In genomic region chr17:72846399-72846798, GRCh38 we compare ENCODE assay signal across 22 cellular contexts.
"Had no signal": no experiment of that assay in that cellular context is flagged by ENCODE, and none has a peak within 500 bp of the region (broad histone marks: within the 10 kb centered on the region; RNA-seq: fewer than 3 reads in every experiment).

No MANE protein-coding gene starts in this region.

- H3K4me2 ChIP-seq: neural progenitor cell, smooth muscle cell had no signal

- H3K9ac ChIP-seq: neural progenitor cell had no signal

- H3K4me3 ChIP-seq: adrenal gland, ascending aorta, lower lobe of right lung, neural progenitor cell, right lobe of liver, smooth muscle cell, stomach, suprapubic skin, tibial nerve had no signal

- DNase-seq: activated CD4-positive, alpha-beta T cell treated with anti-CD3 and anti-CD28 coated beads for 1 hour; activated naive CD4-positive, alpha-beta T cell; activated T-cell treated with anti-CD3 and anti-CD28 coated beads, Interleukin-2, amount 50 U/mL, for 1 hour; adrenal gland; central memory CD4-positive, alpha-beta T cell; dermis blood vessel endothelial cell; effector memory CD4-positive, alpha-beta T cell; foreskin keratinocyte; lower lobe of right lung; mesendoderm; naive thymus-derived CD4-positive, alpha-beta T cell; posterior cingulate gyrus; right lobe of liver; stimulated activated CD4-positive, alpha-beta T cell treated with anti-CD3 and anti-CD28 coated beads, Interleukin-15, amount 100 ng/mL, for 24 hours; stomach had no signal

- H3K36me3 ChIP-seq: adrenal gland, neural progenitor cell had no signal

- H3K27me3 ChIP-seq: adrenal gland, ascending aorta, foreskin keratinocyte, neural progenitor cell, right lobe of liver, stomach, suprapubic skin, tibial nerve had no signal

- H3K9me3 ChIP-seq: adrenal gland, ascending aorta, lower lobe of right lung, right lobe of liver, stomach, suprapubic skin, tibial nerve had no signal

- H2AFZ ChIP-seq: neural progenitor cell had no signal

- H3K4me1 ChIP-seq: adrenal gland, ascending aorta, foreskin keratinocyte, lower lobe of right lung, neural progenitor cell, right lobe of liver, stomach, suprapubic skin, tibial nerve had no signal

- H3K27ac ChIP-seq: adrenal gland, ascending aorta, foreskin keratinocyte, lower lobe of right lung, neural progenitor cell, right lobe of liver, stomach, suprapubic skin, tibial nerve had no signal

- ATAC-seq: foreskin keratinocyte; left lobe of liver; lower lobe of right lung; naive thymus-derived CD4-positive, alpha-beta T cell; stimulated activated memory B cell treated with anti-CD40 and anti-IgM and Interleukin-4, amounts not matched to agents 10 μg/mL and 1 μg/mL and 100 μg/mL, for 72 hours had no signal
